In the genomic region with DNA sequence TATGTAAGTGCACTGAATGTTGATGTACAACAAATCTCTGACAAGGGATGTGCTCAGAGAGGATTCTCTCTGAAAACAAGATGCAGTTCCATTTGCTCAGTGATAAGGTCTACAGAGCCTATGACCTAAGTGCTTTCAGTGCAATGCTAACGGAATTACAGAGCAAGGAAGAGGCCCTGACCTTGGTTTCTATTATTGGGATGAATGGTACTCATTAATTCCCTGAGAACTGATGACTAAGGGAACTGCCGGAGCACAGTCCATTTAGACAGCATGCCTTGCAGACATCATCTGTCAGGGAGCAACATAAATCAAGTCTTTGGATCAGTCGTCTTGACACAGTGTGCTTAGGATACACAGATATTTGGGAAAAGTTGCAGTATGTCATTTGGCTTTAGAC, we compare ENCODE assay signal across 17 cellular contexts.
DNase-seq lines count a peak whose midpoint lies in the region; ATAC-seq and TF ChIP-seq lines count a peak whose summit lies in the region.
"Had no signal": no experiment of that assay in that cellular context is flagged by ENCODE, and none has a peak within 500 bp of the region (broad histone marks: within the 10 kb centered on the region; RNA-seq: fewer than 3 reads in every experiment).

No MANE protein-coding gene starts in this region.

- peaks cover 32% of the 10 kb centered on the region for H3F3A ChIP-seq in GM23248 (ENCODE audit: insufficient read depth)

- no peaks in the 10 kb centered on the region for H3K9me2 ChIP-seq in GM23248 (ENCODE audit: insufficient read depth)

- intact Hi-C loops in testis (cut with DNase I; ENCODE audit: low total_unique reads), result no loop called here

- no peak for ATAC-seq in HG02610 (IDR thresholded peaks at IDR 0.05; ENCODE audit: unreplicated experiment)
- ATAC-seq: natural killer cell had no signal

- H4K20me1 ChIP-seq in GM23248 (ENCODE audit: insufficient read depth), result no peaks in the 10 kb centered on the region

- H3K9ac ChIP-seq in GM23248, result no peak overlapping the region

- in situ Hi-C loops in GM23248 (cut with MboI), result no loop called here

- H3K4me3 ChIP-seq in GM23248, result no peak overlapping the region
- H3K4me3 ChIP-seq in skeletal muscle cell (ENCODE audit: low read depth, low read length), result no peak overlapping the region
- no peak overlapping the region for H3K4me3 ChIP-seq in testis
- H3K4me3 ChIP-seq: esophagus squamous epithelium, tibial artery had no signal

- peaks cover 36% of the 10 kb centered on the region for H3K4me1 ChIP-seq in GM23248 (ENCODE audit: insufficient read depth)
- H3K4me1 ChIP-seq in testis, result no peaks in the 10 kb centered on the region
- H3K4me1 ChIP-seq: esophagus squamous epithelium had no signal

- WGBS in GM23248 (ENCODE audit: low coverage in 1 of 2, low lambda C conversion rate in 2 of 2, missing lambda C conversion rate in 2 of 2), 2 experiments, result 1 to 2% methylated on average over 3 of the region's 3 CpGs
- 44 to 49% methylated on average over 3 of the region's 3 CpGs for WGBS in testis, 2 donors

- H3K9me3 ChIP-seq in GM23248 (ENCODE audit: low read depth) (no peaks in the 10 kb centered on the region), testis (no peaks in the 10 kb centered on the region)
- H3K9me3 ChIP-seq: esophagus squamous epithelium, tibial artery had no signal

- H3K27me3 ChIP-seq in GM23248 (replicated peaks; ENCODE audit: insufficient read depth), result no peaks in the 10 kb centered on the region
- H3K27me3 ChIP-seq in testis, result no peaks in the 10 kb centered on the region
- H3K27me3 ChIP-seq: esophagus squamous epithelium, tibial artery had no signal

- 0 out of 2 replicates have a peak overlapping the region, but pooled peaks have one; percentile 11 for H2AFZ ChIP-seq in GM23248

- H3K79me2 ChIP-seq in GM23248 (ENCODE audit: insufficient read depth), result no peaks in the 10 kb centered on the region

- no peaks in the 10 kb centered on the region for H3K36me3 ChIP-seq in GM23248 (ENCODE audit: low read depth)
- H3K36me3 ChIP-seq in testis (ENCODE audit: low read depth, missing control alignments), result no peaks in the 10 kb centered on the region
- H3K36me3 ChIP-seq: esophagus squamous epithelium, tibial artery had no signal

- peak overlapping the region; percentile 30 for H3K27ac ChIP-seq in GM23248
- H3K27ac ChIP-seq in testis, result no peak overlapping the region
- H3K27ac ChIP-seq: esophagus squamous epithelium, tibial artery had no signal

- DNase-seq in GM23248 (peak; percentile 78), SK-N-DZ (ENCODE audit: low spot score) (peak; percentile 87), foreskin melanocyte (peak; percentile 60), skeletal muscle cell (ENCODE audit: low read depth) (peak; percentile 57), testis (no peak), cerebellar nuclear complex (lab: John Stamatoyannopoulos, UW) (no peak), SW 1271 (lab: John Stamatoyannopoulos, UW) (no peak)
- DNase-seq: activated CD8-positive, alpha-beta memory T cell treated with anti-CD3 and anti-CD28 coated beads for 24 hours; activated naive CD4-positive, alpha-beta T cell treated with anti-CD3 and anti-CD28 coated beads for 36 hours; esophagus squamous epithelium; kidney; natural killer cell; NCI-H1092; NCI-H524; small intestine; tibial artery had no signal

- H3K4me2 ChIP-seq in GM23248 (ENCODE audit: unreplicated experiment), result no peak overlapping the region

- TF ChIP-seq CTCF in testis (IDR thresholded peaks at IDR 0.05), result no peak

- no peak for TF ChIP-seq POLR2A in testis (IDR thresholded peaks at IDR 0.05)

Comparison
In these comparisons a context has a peak if more than half of its experiments do, and no peak if none do; other contexts are left out.
1. DNase-seq: peak in GM23248 (single experiment), SK-N-DZ (single experiment), foreskin melanocyte (single experiment) and skeletal muscle cell (single experiment); none in testis (single experiment), cerebellar nuclear complex (0 of 2) and SW 1271 (0 of 2).